ENCODE assay signal across 17 cellular contexts in the genomic region with DNA sequence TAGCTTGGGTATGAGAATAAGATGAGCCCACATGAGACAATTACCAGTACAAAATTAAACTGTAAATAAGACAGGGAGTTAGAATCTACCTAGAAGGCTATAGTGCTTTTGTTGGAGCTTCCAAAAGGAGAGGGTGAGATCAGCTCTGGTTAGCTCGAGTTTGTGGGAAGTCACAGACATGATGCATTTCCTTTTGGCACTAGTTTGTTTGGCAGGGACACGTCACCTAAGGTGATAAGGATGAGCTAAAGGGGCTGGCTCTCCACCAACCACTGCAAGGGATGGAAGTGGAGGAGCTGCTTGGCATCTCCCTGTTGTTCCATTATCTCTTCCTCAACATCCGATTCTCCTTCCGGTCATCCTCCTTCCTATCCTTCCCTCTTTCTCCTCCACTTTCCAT.
DNase-seq lines count a peak whose midpoint lies in the region; ATAC-seq and TF ChIP-seq lines count a peak whose summit lies in the region.
"Had no signal": no experiment of that assay in that cellular context is flagged by ENCODE, and none has a peak within 500 bp of the region (broad histone marks: within the 10 kb centered on the region; RNA-seq: fewer than 3 reads in every experiment).

No MANE protein-coding gene starts in this region.

- no peak overlapping the region for H3K27ac Mint-ChIP-seq in activated T-cell treated with anti-CD3 and anti-CD28 coated beads, Interleukin-2, amount 50 U/mL, for 24 hours

- DNase-seq in HCEC 1CT (peak; percentile 5), amniotic epithelial cell (ENCODE audit: low read depth) (peak; percentile 22), fibroblast of pulmonary artery (ENCODE audit: low read depth) (peak; percentile 79), CD1c-positive myeloid dendritic cell (ENCODE audit: extremely low spot score) (no peak), NOMO-1 (lab: John Stamatoyannopoulos, UW; ENCODE audit: unreplicated experiment in 2 of 2) (no peak)
- DNase-seq in activated T-cell treated with anti-CD3 and anti-CD28 coated beads, Interleukin-2, amount 50 U/mL, for 24 hours: no peak
- DNase-seq: C1 segment of cervical spinal cord, MM.1S, NCI-H1092 treated with DMSO at 0.1 percent for 48 hours, NCI-H2081 treated with DMSO at 0.1 percent for 48 hours, NCI-H510A, NCI-H774 had no signal

- no peak for ATAC-seq in HG03139 (IDR thresholded peaks at IDR 0.05; ENCODE audit: unreplicated experiment)
- ATAC-seq: PC-3 had no signal

- H3K4me3 Mint-ChIP-seq in activated T-cell treated with anti-CD3 and anti-CD28 coated beads, Interleukin-2, amount 50 U/mL, for 24 hours: no peak overlapping the region

- H3K36me3 Mint-ChIP-seq in activated T-cell treated with anti-CD3 and anti-CD28 coated beads, Interleukin-2, amount 50 U/mL, for 24 hours (ENCODE audit: low read depth): peaks cover 2% of the 10 kb centered on the region

- peaks cover 15% of the 10 kb centered on the region for H3K9me3 Mint-ChIP-seq in activated T-cell treated with anti-CD3 and anti-CD28 coated beads, Interleukin-2, amount 50 U/mL, for 24 hours

- no peak for TF ChIP-seq CTCF in fibroblast of pulmonary artery (IDR thresholded peaks at IDR 0.05; ENCODE audit: low read length, missing control alignments)

- no peaks in the 10 kb centered on the region for H3K79me2 ChIP-seq in ACC112 (ENCODE audit: control insufficient read depth, insufficient read depth, low read length, unreplicated experiment)

- no peaks in the 10 kb centered on the region for H3K36me3 ChIP-seq in ACC112 (ENCODE audit: insufficient read depth, low read length)
- H3K36me3 ChIP-seq: HAP-1 had no signal

- H3K27ac ChIP-seq in ACC112 (ENCODE audit: low read depth, low read length): peak overlapping the region; percentile 36; the same call in 1 of the 2 replicates
- H3K27ac ChIP-seq: SK-N-MC had no signal

- H3K27me3 Mint-ChIP-seq in activated T-cell treated with anti-CD3 and anti-CD28 coated beads, Interleukin-2, amount 50 U/mL, for 24 hours: peaks cover 5% of the 10 kb centered on the region

- H3K4me1 Mint-ChIP-seq in activated T-cell treated with anti-CD3 and anti-CD28 coated beads, Interleukin-2, amount 50 U/mL, for 24 hours (ENCODE audit: low read depth): peaks cover 3% of the 10 kb centered on the region

- no peaks in the 10 kb centered on the region for H3K27me3 ChIP-seq in ACC112 (ENCODE audit: insufficient read depth, low read length)

- H2AFZ ChIP-seq in ACC112 (ENCODE audit: low read length, unreplicated experiment): no peak overlapping the region

- peaks cover 11% of the 10 kb centered on the region for H3K4me1 ChIP-seq in ACC112 (ENCODE audit: control insufficient read depth, insufficient read depth, low read length, unreplicated experiment)

- no peak overlapping the region for H3K4me3 ChIP-seq in ACC112 (ENCODE audit: low read depth, low read length)
- no peak overlapping the region for H3K4me3 ChIP-seq in fibroblast of pulmonary artery (replicated peaks; ENCODE audit: low read depth, low read length)
- H3K4me3 ChIP-seq: HAP-1, SK-N-MC had no signal

Comparison
In these comparisons a context has a peak if more than half of its experiments do, and no peak if none do; other contexts are left out.
1. DNase-seq: peak in HCEC 1CT (single experiment), amniotic epithelial cell (single experiment) and fibroblast of pulmonary artery (single experiment); none in CD1c-positive myeloid dendritic cell (single experiment), NOMO-1 (0 of 2) and activated T-cell treated with anti-CD3 and anti-CD28 coated beads, Interleukin-2, amount 50 U/mL, for 24 hours (single experiment).